Comparison of ENCODE assay signal across 1 cellular context in genomic region chr10:27242473-27242950, GRCh38.
TF ChIP-seq lines count a peak whose summit lies in the region.

No MANE protein-coding gene starts in this region.

TF ChIP-seq in IMR-90, 13 proteins besides CTCF, POLR2A, EP300 and RAD21:
- TF ChIP-seq RCOR1 (IDR thresholded peaks at IDR 0.05; ENCODE audit: insufficient replicate concordance, low read length) (no peak), MAZ (IDR thresholded peaks at IDR 0.05; ENCODE audit: borderline replicate concordance, low read depth, low read length) (no peak), CHD1 (IDR thresholded peaks at IDR 0.05; ENCODE audit: low read depth, low read length) (no peak), RFX5 (IDR thresholded peaks at IDR 0.05; ENCODE audit: low read depth, low read length) (no peak), CEBPB (IDR thresholded peaks at IDR 0.05; ENCODE audit: low read depth, low read length) (no peak), BHLHE40 (IDR thresholded peaks at IDR 0.05; ENCODE audit: low read depth, low read length) (no peak), MAFK (IDR thresholded peaks at IDR 0.05; ENCODE audit: low read depth, low read length) (no peak), NFE2L2 (IDR thresholded peaks at IDR 0.05; ENCODE audit: low read depth, low read length) (no peak), SMC3 (IDR thresholded peaks at IDR 0.05; ENCODE audit: low read depth, low read length) (no peak), MXI1 (IDR thresholded peaks at IDR 0.05; ENCODE audit: borderline replicate concordance, low read depth, low read length) (no peak), FOS (IDR thresholded peaks at IDR 0.05; ENCODE audit: low read depth, low read length) (no peak), USF2 (IDR thresholded peaks at IDR 0.05; ENCODE audit: low read depth, low read length) (no peak), ELK1 (IDR thresholded peaks at IDR 0.05; ENCODE audit: borderline replicate concordance, low read depth, low read length) (no peak)
TF ChIP-seq in IMR-90: peak in this region for 0.
